8 cellular contexts compared by ENCODE assay signal in genomic region chr15:80404719-80405553, GRCh38. TPM values are rescaled to one million over a fixed set of nuclear protein-coding genes. Genes with fewer than 3 reads are reported as not detected.
DNase-seq lines count a peak whose midpoint lies in the region; ATAC-seq, FAIRE-seq and TF ChIP-seq lines count a peak whose summit lies in the region.

No MANE protein-coding gene starts in this region.

- H3K4me1 ChIP-seq in body of pancreas (peaks cover 18% of the 10 kb centered on the region), kidney (ENCODE audit: control insufficient read depth in 1 of 2, insufficient read depth in 1 of 2, low read depth in 1 of 2, low read length in 2 of 2) (peaks cover 3 to 18% of the 10 kb centered on the region in 2 donors)

- no peaks in the 10 kb centered on the region for H3K36me3 ChIP-seq in BJ (ENCODE audit: control insufficient read depth, insufficient read depth, low read length)
- no peaks in the 10 kb centered on the region for H3K36me3 ChIP-seq in body of pancreas (replicated peaks in 1 of 2; ENCODE audit: insufficient read depth in 1 of 2, low read depth in 2 of 2)
- H3K36me3 ChIP-seq in kidney (ENCODE audit: control insufficient read depth in 1 of 2, insufficient read depth in 2 of 2, low read length in 2 of 2) = no peaks in the 10 kb centered on the region

- H3K27me3 ChIP-seq in BJ (ENCODE audit: control insufficient read depth, insufficient read depth, low read length) (no peaks in the 10 kb centered on the region), body of pancreas (no peaks in the 10 kb centered on the region)

- no peaks in the 10 kb centered on the region for H3K9me3 Mint-ChIP-seq in stimulated activated naive CD8-positive, alpha-beta T cell treated with anti-CD3 and anti-CD28 coated beads, Interleukin-15, amount 100 ng/mL, for 72 hours

- peaks cover 80% of the 10 kb centered on the region for H3K27me3 Mint-ChIP-seq in stimulated activated naive CD8-positive, alpha-beta T cell treated with anti-CD3 and anti-CD28 coated beads, Interleukin-15, amount 100 ng/mL, for 72 hours

- peak overlapping the region; percentile 9 to 75 (median 50) for H3K27ac ChIP-seq in body of pancreas
- peak overlapping the region; percentile 63 to 85 for H3K27ac ChIP-seq in kidney (ENCODE audit: low read depth in 2 of 2, low read length in 2 of 2)

- FAIRE-seq in HTR-8/SVneo (lab: Jason Lieb, UNC) (no peak), kidney (lab: Jason Lieb, UNC) (no peak)

- no peak overlapping the region for H3K27ac Mint-ChIP-seq in stimulated activated naive CD8-positive, alpha-beta T cell treated with anti-CD3 and anti-CD28 coated beads, Interleukin-15, amount 100 ng/mL, for 72 hours

- TF ChIP-seq CTCF in BJ (IDR thresholded peaks at IDR 0.05; ENCODE audit: insufficient read depth, low read depth, low read length) (no peak), body of pancreas (IDR thresholded peaks at IDR 0.05) (no peak), kidney (IDR thresholded peaks at IDR 0.05; ENCODE audit: borderline replicate concordance, extremely low read depth, insufficient read depth) (no peak)

- no peak for DNase-seq in BJ (ENCODE audit: low read depth)
- peak; percentile 47 for DNase-seq in HTR-8/SVneo (ENCODE audit: insufficient read length, low spot score)
- DNase-seq in body of pancreas = peak; percentile 9 to 42 (median 25)
- peak; percentile 86 for DNase-seq in kidney
- peak in 1 of 2 donors; percentile 8 for DNase-seq in stimulated activated naive CD8-positive, alpha-beta T cell treated with anti-CD3 and anti-CD28 coated beads, Interleukin-15, amount 100 ng/mL, for 72 hours
- no peak for DNase-seq in erythroblast (lab: John Stamatoyannopoulos, UW)
- DNase-seq in dermis blood vessel endothelial cell = no peak

- 7 to 10% methylated on average over 17 to 38 of the region's 38 CpGs for WGBS in body of pancreas, 2 donors

- POLR2A ChIA-PET in BJ (lab: Charles Lee) = interaction anchor here (0.6 kb wide), 1 partner anchor 144 kb away, joined by 4 read pairs; no protein-coding TSS in a partner anchor

- peak overlapping the region; percentile 33 to 69 for H3K4me3 Mint-ChIP-seq in stimulated activated naive CD8-positive, alpha-beta T cell treated with anti-CD3 and anti-CD28 coated beads, Interleukin-15, amount 100 ng/mL, for 72 hours

- TF ChIP-seq POLR2A in body of pancreas (IDR thresholded peaks at IDR 0.05) = peak in 2 of 3 donors; percentile 10 to 14
- TF ChIP-seq POLR2A in erythroblast (IDR thresholded peaks at IDR 0.05; ENCODE audit: low read length) = no peak

- H3K4me3 ChIP-seq in BJ (ENCODE audit: low read depth, low read length) = peak overlapping the region; percentile 58
- H3K4me3 ChIP-seq in body of pancreas = peak overlapping the region; percentile 22 to 30
- H3K4me3 ChIP-seq in kidney (ENCODE audit: low read length in 2 of 2) = peak overlapping the region; percentile 52 to 66

- intact Hi-C loops in body of pancreas (cut with DNase I) (no loop called here), kidney (cut with DNase I) (no loop called here)

- CTCF ChIA-PET in BJ (lab: Yijun Ruan, JAX) = interaction anchor here (0.5 to 6.2 kb wide), 2 partner anchors 14 to 29 kb away, joined by 3 to 32 read pairs; no protein-coding TSS in a partner anchor

- H3K4me1 Mint-ChIP-seq in stimulated activated naive CD8-positive, alpha-beta T cell treated with anti-CD3 and anti-CD28 coated beads, Interleukin-15, amount 100 ng/mL, for 72 hours = peaks cover 4% of the 10 kb centered on the region

- ATAC-seq in body of pancreas = peak; percentile 45
- peak; percentile 54 for ATAC-seq in stimulated activated naive CD8-positive, alpha-beta T cell treated with anti-CD3 and anti-CD28 coated beads, Interleukin-15, amount 100 ng/mL, for 72 hours
- no peak for ATAC-seq in GM19397 (IDR thresholded peaks at IDR 0.05; ENCODE audit: unreplicated experiment)

- peak overlapping the region in 1 of 2 donors; percentile 68 for H3K9ac ChIP-seq in kidney (ENCODE audit: low read length in 2 of 2)

- H3K9me3 ChIP-seq in body of pancreas = no peaks in the 10 kb centered on the region
- no peaks in the 10 kb centered on the region for H3K9me3 ChIP-seq in kidney (ENCODE audit: control insufficient read depth in 1 of 2, low read length in 2 of 2)

RNA-seq across cellular contexts. Expression of gene ARNT2, which starts 0.8 kb away (rescaled TPM):
- polyA plus RNA-seq in BJ (2011; rRNA removed) = 27.5 and 44.6 TPM in 2 replicates
- 43.8 and 45.4 TPM in 2 replicates for polyA minus RNA-seq in BJ (2011; rRNA and poly(A)+ RNA removed)
- total RNA-seq in body of pancreas = 1 to 10 TPM; 5.3 to 5.4 TPM
- total RNA-seq in kidney = 38.2 TPM
- 12.2 TPM for polyA plus RNA-seq in kidney (ENCODE audit: insufficient read depth, low read depth, low replicate concordance)
- total RNA-seq in dermis blood vessel endothelial cell = 0.28 and 0.34 TPM in 2 replicates

Comparison
In these comparisons a context has a peak if more than half of its experiments do, and no peak if none do; other contexts are left out.
1. DNase-seq: peak in HTR-8/SVneo (single experiment), body of pancreas (4 of 4) and kidney (single experiment); none in BJ (single experiment), erythroblast (0 of 2) and dermis blood vessel endothelial cell (single experiment).
2. Peak in every context shown above with its lines, with median percentiles within 50 percentile points of each other: H3K4me3 ChIP-seq.